In genomic region chr16:46883690-46884512, GRCh38 we compare ENCODE assay signal across 1 cellular context.
TF ChIP-seq lines count a peak whose summit lies in the region.

GPT2 (plus strand) TSS chr16:46884362; CDS start chr16:46884716, 354 bp downstream.

TF ChIP-seq in IMR-90, 13 proteins besides CTCF, POLR2A, EP300 and RAD21 (continued from another document):
- TF ChIP-seq ELK1 (IDR thresholded peaks at IDR 0.05; ENCODE audit: borderline replicate concordance, low read depth, low read length) (no peak), RFX5 (IDR thresholded peaks at IDR 0.05; ENCODE audit: low read depth, low read length) (no peak), MXI1 (IDR thresholded peaks at IDR 0.05; ENCODE audit: borderline replicate concordance, low read depth, low read length) (peak; percentile 37; the same call in 1 of the 2 replicates), USF2 (IDR thresholded peaks at IDR 0.05; ENCODE audit: low read depth, low read length) (0 out of 2 replicates have a peak, but pooled peaks have one; percentile 1), MAZ (IDR thresholded peaks at IDR 0.05; ENCODE audit: borderline replicate concordance, low read depth, low read length) (peak; percentile 73), CEBPB (IDR thresholded peaks at IDR 0.05; ENCODE audit: low read depth, low read length) (peak; percentile 91), SMC3 (IDR thresholded peaks at IDR 0.05; ENCODE audit: low read depth, low read length) (no peak)
TF ChIP-seq in IMR-90: peak in this region for 4.
